ENCODE assay signal across 1 cellular context in the genomic region with DNA sequence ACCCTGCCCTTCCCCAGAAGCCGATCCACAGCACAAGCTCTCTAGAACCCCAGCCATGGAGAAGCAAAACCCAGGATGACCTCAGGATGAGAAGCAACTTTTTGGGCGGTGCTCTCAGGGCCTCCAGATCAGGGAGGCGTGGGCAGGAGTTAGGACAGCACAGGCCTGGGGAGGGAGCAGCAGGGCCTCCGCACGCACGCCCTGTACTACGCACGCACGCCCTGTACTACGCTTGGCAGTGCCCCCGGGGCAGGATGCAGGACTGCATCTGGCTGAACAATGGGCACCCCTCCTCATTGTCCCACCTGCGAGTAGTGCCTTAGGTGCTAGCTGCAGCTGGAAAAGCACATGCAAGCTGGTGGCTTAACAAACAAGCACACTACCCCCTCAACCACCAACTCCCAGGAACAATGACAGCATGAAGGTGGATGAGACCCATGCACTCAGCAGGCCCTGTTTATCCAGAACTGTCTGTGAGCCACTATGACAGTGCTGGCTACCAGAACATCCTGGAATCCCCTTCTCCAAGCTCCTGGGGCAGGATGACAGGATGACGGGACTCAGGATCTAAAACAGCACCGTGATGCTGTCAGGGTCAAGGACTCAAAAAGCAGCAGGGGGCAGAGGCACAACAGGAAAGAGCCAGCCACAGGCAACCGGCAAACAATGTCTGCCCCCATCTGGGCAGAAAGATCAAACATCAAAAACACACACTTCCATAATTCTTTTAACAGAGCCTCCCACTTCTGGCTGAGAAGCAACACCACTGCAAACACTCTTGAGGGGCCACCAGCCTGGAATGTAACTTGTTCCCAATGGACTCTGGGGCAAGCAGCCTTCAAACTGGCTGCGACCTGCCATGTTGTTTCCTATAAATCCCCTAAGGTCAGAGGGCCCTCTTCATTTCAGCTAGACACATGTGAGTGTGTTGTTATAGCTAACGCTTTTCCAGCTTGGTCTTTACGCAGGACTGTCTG.
TF ChIP-seq lines count a peak whose summit lies in the region.

No MANE protein-coding gene starts in this region.

TF ChIP-seq in HepG2, 621 proteins besides CTCF, POLR2A, EP300 and RAD21 (continued from another document and continues in another):
- TF ChIP-seq, protein P1, sequence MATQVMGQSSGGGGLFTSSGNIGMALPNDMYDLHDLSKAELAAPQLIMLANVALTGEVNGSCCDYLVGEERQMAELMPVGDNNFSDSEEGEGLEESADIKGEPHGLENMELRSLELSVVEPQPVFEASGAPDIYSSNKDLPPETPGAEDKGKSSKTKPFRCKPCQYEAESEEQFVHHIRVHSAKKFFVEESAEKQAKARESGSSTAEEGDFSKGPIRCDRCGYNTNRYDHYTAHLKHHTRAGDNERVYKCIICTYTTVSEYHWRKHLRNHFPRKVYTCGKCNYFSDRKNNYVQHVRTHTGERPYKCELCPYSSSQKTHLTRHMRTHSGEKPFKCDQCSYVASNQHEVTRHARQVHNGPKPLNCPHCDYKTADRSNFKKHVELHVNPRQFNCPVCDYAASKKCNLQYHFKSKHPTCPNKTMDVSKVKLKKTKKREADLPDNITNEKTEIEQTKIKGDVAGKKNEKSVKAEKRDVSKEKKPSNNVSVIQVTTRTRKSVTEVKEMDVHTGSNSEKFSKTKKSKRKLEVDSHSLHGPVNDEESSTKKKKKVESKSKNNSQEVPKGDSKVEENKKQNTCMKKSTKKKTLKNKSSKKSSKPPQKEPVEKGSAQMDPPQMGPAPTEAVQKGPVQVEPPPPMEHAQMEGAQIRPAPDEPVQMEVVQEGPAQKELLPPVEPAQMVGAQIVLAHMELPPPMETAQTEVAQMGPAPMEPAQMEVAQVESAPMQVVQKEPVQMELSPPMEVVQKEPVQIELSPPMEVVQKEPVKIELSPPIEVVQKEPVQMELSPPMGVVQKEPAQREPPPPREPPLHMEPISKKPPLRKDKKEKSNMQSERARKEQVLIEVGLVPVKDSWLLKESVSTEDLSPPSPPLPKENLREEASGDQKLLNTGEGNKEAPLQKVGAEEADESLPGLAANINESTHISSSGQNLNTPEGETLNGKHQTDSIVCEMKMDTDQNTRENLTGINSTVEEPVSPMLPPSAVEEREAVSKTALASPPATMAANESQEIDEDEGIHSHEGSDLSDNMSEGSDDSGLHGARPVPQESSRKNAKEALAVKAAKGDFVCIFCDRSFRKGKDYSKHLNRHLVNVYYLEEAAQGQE (IDR thresholded peaks at IDR 0.05; ENCODE audit: borderline replicate concordance in 1 of 2, low read depth in 1 of 2, low read length in 2 of 2): no peak
- TF ChIP-seq, protein P2, sequence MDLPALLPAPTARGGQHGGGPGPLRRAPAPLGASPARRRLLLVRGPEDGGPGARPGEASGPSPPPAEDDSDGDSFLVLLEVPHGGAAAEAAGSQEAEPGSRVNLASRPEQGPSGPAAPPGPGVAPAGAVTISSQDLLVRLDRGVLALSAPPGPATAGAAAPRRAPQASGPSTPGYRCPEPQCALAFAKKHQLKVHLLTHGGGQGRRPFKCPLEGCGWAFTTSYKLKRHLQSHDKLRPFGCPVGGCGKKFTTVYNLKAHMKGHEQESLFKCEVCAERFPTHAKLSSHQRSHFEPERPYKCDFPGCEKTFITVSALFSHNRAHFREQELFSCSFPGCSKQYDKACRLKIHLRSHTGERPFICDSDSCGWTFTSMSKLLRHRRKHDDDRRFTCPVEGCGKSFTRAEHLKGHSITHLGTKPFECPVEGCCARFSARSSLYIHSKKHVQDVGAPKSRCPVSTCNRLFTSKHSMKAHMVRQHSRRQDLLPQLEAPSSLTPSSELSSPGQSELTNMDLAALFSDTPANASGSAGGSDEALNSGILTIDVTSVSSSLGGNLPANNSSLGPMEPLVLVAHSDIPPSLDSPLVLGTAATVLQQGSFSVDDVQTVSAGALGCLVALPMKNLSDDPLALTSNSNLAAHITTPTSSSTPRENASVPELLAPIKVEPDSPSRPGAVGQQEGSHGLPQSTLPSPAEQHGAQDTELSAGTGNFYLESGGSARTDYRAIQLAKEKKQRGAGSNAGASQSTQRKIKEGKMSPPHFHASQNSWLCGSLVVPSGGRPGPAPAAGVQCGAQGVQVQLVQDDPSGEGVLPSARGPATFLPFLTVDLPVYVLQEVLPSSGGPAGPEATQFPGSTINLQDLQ (CRISPR knock-in tag; IDR thresholded peaks at IDR 0.05): no peak
- TF ChIP-seq ZNF124 (CRISPR knock-in tag; IDR thresholded peaks at IDR 0.05) (no peak), TBX2 (CRISPR knock-in tag; IDR thresholded peaks at IDR 0.05; ENCODE audit: borderline replicate concordance) (no peak; the same call in 1 of the 2 replicates), THAP11 (CRISPR knock-in tag; IDR thresholded peaks at IDR 0.05) (no peak), ZNF432 (CRISPR knock-in tag; IDR thresholded peaks at IDR 0.05; ENCODE audit: borderline replicate concordance) (no peak), EED (CRISPR knock-in tag; IDR thresholded peaks at IDR 0.05) (no peak), ZNF30 (CRISPR knock-in tag; IDR thresholded peaks at IDR 0.05) (no peak), CREB1 (IDR thresholded peaks at IDR 0.05) (no peak), CREB1 (CRISPR knock-in tag; IDR thresholded peaks at IDR 0.05) (no peak), ZNF567 (CRISPR knock-in tag; IDR thresholded peaks at IDR 0.05; ENCODE audit: borderline replicate concordance) (no peak), RARA (CRISPR knock-in tag; IDR thresholded peaks at IDR 0.05) (peak; percentile 48), KMT2B (CRISPR knock-in tag; IDR thresholded peaks at IDR 0.05) (no peak), SOX13 (IDR thresholded peaks at IDR 0.05) (no peak), SOX13 (CRISPR knock-in tag; conservative IDR thresholded peaks at IDR 0.05 in 1 of 2, IDR thresholded peaks at IDR 0.05 in 1 of 2) (0 out of 4 replicates have a peak, but pooled peaks of 1 of the 2 experiments have one; percentile 22), ZNF614 (CRISPR knock-in tag; IDR thresholded peaks at IDR 0.05; ENCODE audit: borderline replicate concordance) (no peak), ZNF850 (CRISPR knock-in tag; conservative IDR thresholded peaks at IDR 0.05) (no peak), NFKB2 (CRISPR knock-in tag; IDR thresholded peaks at IDR 0.05; ENCODE audit: borderline replicate concordance) (no peak), HDAC6 (IDR thresholded peaks at IDR 0.05; ENCODE audit: low read depth, low read length) (no peak), KAT8 (CRISPR knock-in tag; IDR thresholded peaks at IDR 0.05) (0 out of 2 replicates have a peak, but pooled peaks have one; percentile 31), ZSCAN25 (CRISPR knock-in tag; IDR thresholded peaks at IDR 0.05) (no peak), ZNF605 (CRISPR knock-in tag; IDR thresholded peaks at IDR 0.05) (no peak), ZEB1 (IDR thresholded peaks at IDR 0.05; ENCODE audit: insufficient replicate concordance, low read depth) (no peak), ZNF383 (CRISPR knock-in tag; IDR thresholded peaks at IDR 0.05; ENCODE audit: borderline replicate concordance) (no peak), ZNF839 (CRISPR knock-in tag; IDR thresholded peaks at IDR 0.05; ENCODE audit: borderline replicate concordance) (no peak), ZNF788 (CRISPR knock-in tag; IDR thresholded peaks at IDR 0.05; ENCODE audit: borderline replicate concordance) (no peak), ZNF792 (CRISPR knock-in tag; IDR thresholded peaks at IDR 0.05) (0 out of 2 replicates have a peak, but pooled peaks have one; percentile 57)
- TF ChIP-seq, protein P3, sequence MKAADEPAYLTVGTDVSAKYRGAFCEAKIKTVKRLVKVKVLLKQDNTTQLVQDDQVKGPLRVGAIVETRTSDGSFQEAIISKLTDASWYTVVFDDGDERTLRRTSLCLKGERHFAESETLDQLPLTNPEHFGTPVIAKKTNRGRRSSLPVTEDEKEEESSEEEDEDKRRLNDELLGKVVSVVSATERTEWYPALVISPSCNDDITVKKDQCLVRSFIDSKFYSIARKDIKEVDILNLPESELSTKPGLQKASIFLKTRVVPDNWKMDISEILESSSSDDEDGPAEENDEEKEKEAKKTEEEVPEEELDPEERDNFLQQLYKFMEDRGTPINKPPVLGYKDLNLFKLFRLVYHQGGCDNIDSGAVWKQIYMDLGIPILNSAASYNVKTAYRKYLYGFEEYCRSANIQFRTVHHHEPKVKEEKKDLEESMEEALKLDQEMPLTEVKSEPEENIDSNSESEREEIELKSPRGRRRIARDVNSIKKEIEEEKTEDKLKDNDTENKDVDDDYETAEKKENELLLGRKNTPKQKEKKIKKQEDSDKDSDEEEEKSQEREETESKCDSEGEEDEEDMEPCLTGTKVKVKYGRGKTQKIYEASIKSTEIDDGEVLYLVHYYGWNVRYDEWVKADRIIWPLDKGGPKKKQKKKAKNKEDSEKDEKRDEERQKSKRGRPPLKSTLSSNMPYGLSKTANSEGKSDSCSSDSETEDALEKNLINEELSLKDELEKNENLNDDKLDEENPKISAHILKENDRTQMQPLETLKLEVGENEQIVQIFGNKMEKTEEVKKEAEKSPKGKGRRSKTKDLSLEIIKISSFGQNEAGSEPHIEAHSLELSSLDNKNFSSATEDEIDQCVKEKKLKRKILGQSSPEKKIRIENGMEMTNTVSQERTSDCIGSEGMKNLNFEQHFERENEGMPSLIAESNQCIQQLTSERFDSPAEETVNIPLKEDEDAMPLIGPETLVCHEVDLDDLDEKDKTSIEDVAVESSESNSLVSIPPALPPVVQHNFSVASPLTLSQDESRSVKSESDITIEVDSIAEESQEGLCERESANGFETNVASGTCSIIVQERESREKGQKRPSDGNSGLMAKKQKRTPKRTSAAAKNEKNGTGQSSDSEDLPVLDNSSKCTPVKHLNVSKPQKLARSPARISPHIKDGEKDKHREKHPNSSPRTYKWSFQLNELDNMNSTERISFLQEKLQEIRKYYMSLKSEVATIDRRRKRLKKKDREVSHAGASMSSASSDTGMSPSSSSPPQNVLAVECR (CRISPR knock-in tag; IDR thresholded peaks at IDR 0.05; ENCODE audit: borderline replicate concordance): no peak
- TF ChIP-seq, protein P4, sequence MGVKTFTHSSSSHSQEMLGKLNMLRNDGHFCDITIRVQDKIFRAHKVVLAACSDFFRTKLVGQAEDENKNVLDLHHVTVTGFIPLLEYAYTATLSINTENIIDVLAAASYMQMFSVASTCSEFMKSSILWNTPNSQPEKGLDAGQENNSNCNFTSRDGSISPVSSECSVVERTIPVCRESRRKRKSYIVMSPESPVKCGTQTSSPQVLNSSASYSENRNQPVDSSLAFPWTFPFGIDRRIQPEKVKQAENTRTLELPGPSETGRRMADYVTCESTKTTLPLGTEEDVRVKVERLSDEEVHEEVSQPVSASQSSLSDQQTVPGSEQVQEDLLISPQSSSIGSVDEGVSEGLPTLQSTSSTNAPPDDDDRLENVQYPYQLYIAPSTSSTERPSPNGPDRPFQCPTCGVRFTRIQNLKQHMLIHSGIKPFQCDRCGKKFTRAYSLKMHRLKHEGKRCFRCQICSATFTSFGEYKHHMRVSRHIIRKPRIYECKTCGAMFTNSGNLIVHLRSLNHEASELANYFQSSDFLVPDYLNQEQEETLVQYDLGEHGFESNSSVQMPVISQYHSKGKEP (CRISPR knock-in tag; IDR thresholded peaks at IDR 0.05): no peak
- TF ChIP-seq, protein P5, sequence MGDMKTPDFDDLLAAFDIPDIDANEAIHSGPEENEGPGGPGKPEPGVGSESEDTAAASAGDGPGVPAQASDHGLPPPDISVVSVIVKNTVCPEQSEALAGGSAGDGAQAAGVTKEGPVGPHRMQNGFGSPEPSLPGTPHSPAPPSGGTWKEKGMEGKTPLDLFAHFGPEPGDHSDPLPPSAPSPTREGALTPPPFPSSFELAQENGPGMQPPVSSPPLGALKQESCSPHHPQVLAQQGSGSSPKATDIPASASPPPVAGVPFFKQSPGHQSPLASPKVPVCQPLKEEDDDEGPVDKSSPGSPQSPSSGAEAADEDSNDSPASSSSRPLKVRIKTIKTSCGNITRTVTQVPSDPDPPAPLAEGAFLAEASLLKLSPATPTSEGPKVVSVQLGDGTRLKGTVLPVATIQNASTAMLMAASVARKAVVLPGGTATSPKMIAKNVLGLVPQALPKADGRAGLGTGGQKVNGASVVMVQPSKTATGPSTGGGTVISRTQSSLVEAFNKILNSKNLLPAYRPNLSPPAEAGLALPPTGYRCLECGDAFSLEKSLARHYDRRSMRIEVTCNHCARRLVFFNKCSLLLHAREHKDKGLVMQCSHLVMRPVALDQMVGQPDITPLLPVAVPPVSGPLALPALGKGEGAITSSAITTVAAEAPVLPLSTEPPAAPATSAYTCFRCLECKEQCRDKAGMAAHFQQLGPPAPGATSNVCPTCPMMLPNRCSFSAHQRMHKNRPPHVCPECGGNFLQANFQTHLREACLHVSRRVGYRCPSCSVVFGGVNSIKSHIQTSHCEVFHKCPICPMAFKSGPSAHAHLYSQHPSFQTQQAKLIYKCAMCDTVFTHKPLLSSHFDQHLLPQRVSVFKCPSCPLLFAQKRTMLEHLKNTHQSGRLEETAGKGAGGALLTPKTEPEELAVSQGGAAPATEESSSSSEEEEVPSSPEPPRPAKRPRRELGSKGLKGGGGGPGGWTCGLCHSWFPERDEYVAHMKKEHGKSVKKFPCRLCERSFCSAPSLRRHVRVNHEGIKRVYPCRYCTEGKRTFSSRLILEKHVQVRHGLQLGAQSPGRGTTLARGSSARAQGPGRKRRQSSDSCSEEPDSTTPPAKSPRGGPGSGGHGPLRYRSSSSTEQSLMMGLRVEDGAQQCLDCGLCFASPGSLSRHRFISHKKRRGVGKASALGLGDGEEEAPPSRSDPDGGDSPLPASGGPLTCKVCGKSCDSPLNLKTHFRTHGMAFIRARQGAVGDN (CRISPR knock-in tag; IDR thresholded peaks at IDR 0.05): no peak
- TF ChIP-seq, protein P6, sequence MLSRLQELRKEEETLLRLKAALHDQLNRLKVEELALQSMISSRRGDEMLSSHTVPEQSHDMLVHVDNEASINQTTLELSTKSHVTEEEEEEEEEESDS (CRISPR knock-in tag; IDR thresholded peaks at IDR 0.05; ENCODE audit: borderline replicate concordance): no peak
- TF ChIP-seq, protein P7, sequence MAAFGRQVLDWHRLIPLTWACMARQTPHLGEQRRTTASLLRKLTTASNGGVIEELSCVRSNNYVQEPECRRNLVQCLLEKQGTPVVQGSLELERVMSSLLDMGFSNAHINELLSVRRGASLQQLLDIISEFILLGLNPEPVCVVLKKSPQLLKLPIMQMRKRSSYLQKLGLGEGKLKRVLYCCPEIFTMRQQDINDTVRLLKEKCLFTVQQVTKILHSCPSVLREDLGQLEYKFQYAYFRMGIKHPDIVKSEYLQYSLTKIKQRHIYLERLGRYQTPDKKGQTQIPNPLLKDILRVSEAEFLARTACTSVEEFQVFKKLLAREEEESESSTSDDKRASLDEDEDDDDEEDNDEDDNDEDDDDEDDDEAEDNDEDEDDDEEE (CRISPR knock-in tag; IDR thresholded peaks at IDR 0.05): no peak
- TF ChIP-seq, protein P8, sequence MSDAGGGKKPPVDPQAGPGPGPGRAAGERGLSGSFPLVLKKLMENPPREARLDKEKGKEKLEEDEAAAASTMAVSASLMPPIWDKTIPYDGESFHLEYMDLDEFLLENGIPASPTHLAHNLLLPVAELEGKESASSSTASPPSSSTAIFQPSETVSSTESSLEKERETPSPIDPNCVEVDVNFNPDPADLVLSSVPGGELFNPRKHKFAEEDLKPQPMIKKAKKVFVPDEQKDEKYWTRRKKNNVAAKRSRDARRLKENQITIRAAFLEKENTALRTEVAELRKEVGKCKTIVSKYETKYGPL (CRISPR knock-in tag; IDR thresholded peaks at IDR 0.05): no peak
- TF ChIP-seq, protein P9, sequence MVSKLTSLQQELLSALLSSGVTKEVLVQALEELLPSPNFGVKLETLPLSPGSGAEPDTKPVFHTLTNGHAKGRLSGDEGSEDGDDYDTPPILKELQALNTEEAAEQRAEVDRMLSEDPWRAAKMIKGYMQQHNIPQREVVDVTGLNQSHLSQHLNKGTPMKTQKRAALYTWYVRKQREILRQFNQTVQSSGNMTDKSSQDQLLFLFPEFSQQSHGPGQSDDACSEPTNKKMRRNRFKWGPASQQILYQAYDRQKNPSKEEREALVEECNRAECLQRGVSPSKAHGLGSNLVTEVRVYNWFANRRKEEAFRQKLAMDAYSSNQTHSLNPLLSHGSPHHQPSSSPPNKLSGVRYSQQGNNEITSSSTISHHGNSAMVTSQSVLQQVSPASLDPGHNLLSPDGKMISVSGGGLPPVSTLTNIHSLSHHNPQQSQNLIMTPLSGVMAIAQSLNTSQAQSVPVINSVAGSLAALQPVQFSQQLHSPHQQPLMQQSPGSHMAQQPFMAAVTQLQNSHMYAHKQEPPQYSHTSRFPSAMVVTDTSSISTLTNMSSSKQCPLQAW (CRISPR knock-in tag; IDR thresholded peaks at IDR 0.05): peak; percentile 59; the same call in 1 of the 2 replicates
